ENCODE assay signal across 1 cellular context in genomic region chr18:35495821-35496368, GRCh38.
TF ChIP-seq lines count a peak whose summit lies in the region.

No MANE protein-coding gene starts in this region.

TF ChIP-seq in GM23338, 12 proteins besides CTCF, POLR2A, EP300 and RAD21 (continued from another document):
- TF ChIP-seq ZNF462 (CRISPR knock-in tag; IDR thresholded peaks at IDR 0.05): no peak
- no peak for TF ChIP-seq ZNF114 (CRISPR knock-in tag; IDR thresholded peaks at IDR 0.05)
- no peak for TF ChIP-seq EZH2phosphoT487 (IDR thresholded peaks at IDR 0.05; ENCODE audit: unreplicated experiment)
- TF ChIP-seq EZH2 (IDR thresholded peaks at IDR 0.05; ENCODE audit: low read depth, unreplicated experiment): no peak
- TF ChIP-seq ETS1 (IDR thresholded peaks at IDR 0.05): no peak
- TF ChIP-seq POLR2AphosphoS5 (IDR thresholded peaks at IDR 0.05; ENCODE audit: low read depth): no peak
- no peak for TF ChIP-seq REST (IDR thresholded peaks at IDR 0.05; ENCODE audit: unreplicated experiment)
- TF ChIP-seq CREB1 (CRISPR knock-in tag; IDR thresholded peaks at IDR 0.05; ENCODE audit: low read depth): no peak
TF ChIP-seq in GM23338: peak in this region for 0.
